In genomic region chr10:118531105-118531851, GRCh38 we compare ENCODE assay signal across 1 cellular context.
TF ChIP-seq lines count a peak whose summit lies in the region.

No MANE protein-coding gene starts in this region.

TF ChIP-seq in WTC11, 78 proteins besides CTCF, POLR2A, EP300 and RAD21 (continued from another document):
- TF ChIP-seq IRF1 (CRISPR knock-in tag; IDR thresholded peaks at IDR 0.05): no peak
- TF ChIP-seq MYBL2 (CRISPR knock-in tag; IDR thresholded peaks at IDR 0.05): no peak
- no peak for TF ChIP-seq EMX1 (CRISPR knock-in tag; IDR thresholded peaks at IDR 0.05)
- TF ChIP-seq OVOL2 (CRISPR knock-in tag; IDR thresholded peaks at IDR 0.05; ENCODE audit: borderline replicate concordance): no peak
- no peak for TF ChIP-seq NFE2L1 (CRISPR knock-in tag; IDR thresholded peaks at IDR 0.05)
